21 cellular contexts compared by ENCODE assay signal in the genomic region with DNA sequence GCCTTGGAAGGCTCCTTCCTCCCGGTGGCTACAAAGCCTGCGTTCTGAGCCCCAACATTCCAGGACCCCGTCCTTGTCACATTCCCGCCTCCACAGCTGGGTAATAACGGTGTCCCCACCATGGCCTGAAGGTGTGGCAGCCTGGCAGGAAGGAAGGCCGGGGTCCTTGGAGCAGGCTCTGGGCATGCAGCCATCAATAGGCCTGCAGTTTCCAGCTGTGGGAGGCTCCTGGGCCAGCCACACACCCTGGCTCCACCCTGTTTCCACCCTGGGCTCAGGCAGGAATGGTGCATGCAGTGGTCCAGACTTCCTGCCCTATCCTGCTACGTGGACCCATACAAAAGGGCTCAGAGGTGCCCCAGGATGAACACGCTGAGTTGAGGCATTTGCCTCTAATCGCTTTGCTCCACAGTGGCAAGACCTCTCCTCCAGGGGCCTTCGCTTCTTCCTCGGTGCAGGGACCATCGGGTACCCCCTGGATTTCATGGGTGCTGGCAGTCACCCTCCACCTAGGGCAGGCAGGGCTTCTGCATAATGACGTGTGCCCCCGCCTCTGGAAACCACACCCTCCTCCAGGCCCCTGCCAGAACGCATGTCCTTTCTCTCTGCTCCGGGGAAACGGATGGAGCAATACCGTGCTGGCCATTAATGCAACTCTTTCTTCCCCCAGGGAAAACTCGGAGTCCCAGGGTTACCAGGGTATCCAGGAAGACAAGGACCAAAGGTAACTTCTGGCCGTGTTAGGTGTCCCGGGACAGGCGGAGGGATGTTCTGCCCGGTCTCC.
DNase-seq lines count a peak whose midpoint lies in the region; ATAC-seq, FAIRE-seq and TF ChIP-seq lines count a peak whose summit lies in the region.
"Had no signal": no experiment of that assay in that cellular context is flagged by ENCODE, and none has a peak within 500 bp of the region (broad histone marks: within the 10 kb centered on the region; RNA-seq: fewer than 3 reads in every experiment).

No MANE protein-coding gene starts in this region.

- peaks cover 40% of the 10 kb centered on the region for H3K27me3 Mint-ChIP-seq in HFFc6 (ENCODE audit: insufficient read depth)

- no peak overlapping the region for H3K4me3 Mint-ChIP-seq in HFFc6
- H3K4me3 Mint-ChIP-seq: endodermal cell; GM23338; stimulated activated naive B cell treated with anti-CD40 and anti-IgM and Interleukin-4, amounts not matched to agents 10 μg/mL and 1 μg/mL and 100 μg/mL, for 72 hours; T-helper 1 cell treated with Interleukin-12 subunit alpha and Interleukin-12 subunit beta and Interleukin-4 antibody, amounts not matched to agents 30 μg/mL and 1 μg/mL, for 36 hours had no signal

- TF ChIP-seq POLR2A in spleen (IDR thresholded peaks at IDR 0.05): no peak

- no peaks in the 10 kb centered on the region for H3K4me1 ChIP-seq in right cardiac atrium (ENCODE audit: control insufficient read depth, insufficient read depth, low read length)
- peaks cover 0 to 36% (median 18%) of the 10 kb centered on the region in 6 donors for H3K4me1 ChIP-seq in spleen

- no peaks in the 10 kb centered on the region for H3K27me3 ChIP-seq in right cardiac atrium (ENCODE audit: control insufficient read depth, insufficient read depth)
- peaks cover 0 to 39% (median 0%) of the 10 kb centered on the region in 7 donors for H3K27me3 ChIP-seq in spleen (replicated peaks in 1 of 7)
- H3K27me3 ChIP-seq: tibial nerve had no signal

- peaks cover 20% of the 10 kb centered on the region for H3K36me3 Mint-ChIP-seq in HFFc6 (ENCODE audit: low read depth)
- H3K36me3 Mint-ChIP-seq: stimulated activated naive B cell treated with anti-CD40 and anti-IgM and Interleukin-4, amounts not matched to agents 10 μg/mL and 1 μg/mL and 100 μg/mL, for 72 hours had no signal

- peaks cover 0 to 3% (median 0%) of the 10 kb centered on the region in 6 donors for H3K36me3 ChIP-seq in spleen
- H3K36me3 ChIP-seq: WERI-Rb-1 had no signal

- no peak for DNase-seq in HFFc6
- peak; percentile 12 for DNase-seq in dermis blood vessel endothelial cell
- DNase-seq in right cardiac atrium: peak; percentile 75 to 89 (median 85)
- DNase-seq in spleen: peak; percentile 83
- no peak for DNase-seq in substantia nigra (lab: John Stamatoyannopoulos, UW)
- DNase-seq in D721Med (ENCODE audit: insufficient read length, low spot score): no peak
- no peak for DNase-seq in NCI-H526 treated with DMSO at 0.1 percent for 48 hours (lab: John Stamatoyannopoulos, UW)
- DNase-seq: activated CD8-positive, alpha-beta memory T cell treated with anti-CD3 and anti-CD28 coated beads, Interleukin-2, amount 50 U/mL, for 48 hours; amniotic stem cell; DND-41; endodermal cell; foreskin melanocyte; NCI-H1417; NCI-H524 treated with DMSO at 0.1 percent for 48 hours; SIG-M5; stimulated activated naive B cell treated with anti-CD40 and anti-IgM and Interleukin-4, amounts not matched to agents 10 μg/mL and 1 μg/mL and 100 μg/mL, for 72 hours; WERI-Rb-1 had no signal

- H3K9me3 ChIP-seq in right cardiac atrium (ENCODE audit: control insufficient read depth, low read length) (no peaks in the 10 kb centered on the region), spleen (no peaks in the 10 kb centered on the region)
- H3K9me3 ChIP-seq: tibial nerve had no signal

- no peak overlapping the region for H3K4me3 ChIP-seq in right cardiac atrium (ENCODE audit: low read length)
- no peak overlapping the region for H3K4me3 ChIP-seq in spleen
- H3K4me3 ChIP-seq: GM23338, tibial nerve had no signal

- no peak for FAIRE-seq in D721Med (lab: Jason Lieb, UNC)

- intact Hi-C loops in right cardiac atrium (cut with DNase I): loop anchor here in 1 of 4 donors (10.0 kb wide), 1 partner anchor 199 kb away; no protein-coding TSS in a partner anchor
- intact Hi-C loops in spleen (cut with DNase I; ENCODE audit: low total_unique reads): no loop called here

- H3K27ac ChIP-seq in right cardiac atrium (ENCODE audit: low read length) (no peak overlapping the region), spleen (peak overlapping the region in 7 of 8 donors; percentile 32 to 82 (median 75)), substantia nigra (ENCODE audit: low read depth, low read length, poor library complexity, severe bottlenecking) (no peak overlapping the region)
- H3K27ac ChIP-seq: WERI-Rb-1 had no signal

- no peaks in the 10 kb centered on the region for H3K4me1 Mint-ChIP-seq in HFFc6 (ENCODE audit: low read depth)
- H3K4me1 Mint-ChIP-seq: endodermal cell had no signal

- TF ChIP-seq CTCF in HFFc6 (IDR thresholded peaks at IDR 0.05) (no peak), spleen (IDR thresholded peaks at IDR 0.05 in 8 of 11, conservative IDR thresholded peaks at IDR 0.05 in 3 of 11) (no peak), D721Med (IDR thresholded peaks at IDR 0.05; ENCODE audit: insufficient read depth, missing control alignments) (no peak)

- 0 out of 2 replicates have a peak overlapping the region, but pooled peaks have one; percentile 13 for H3K27ac Mint-ChIP-seq in HFFc6
- H3K27ac Mint-ChIP-seq: endodermal cell; GM23338; stimulated activated naive B cell treated with anti-CD40 and anti-IgM and Interleukin-4, amounts not matched to agents 10 μg/mL and 1 μg/mL and 100 μg/mL, for 72 hours; T-helper 1 cell treated with Interleukin-12 subunit alpha and Interleukin-12 subunit beta and Interleukin-4 antibody, amounts not matched to agents 30 μg/mL and 1 μg/mL, for 36 hours had no signal

- peak; percentile 81 to 90 for ATAC-seq in right cardiac atrium
- no peak for ATAC-seq in GM19023 (IDR thresholded peaks at IDR 0.05; ENCODE audit: unreplicated experiment)
- ATAC-seq: stimulated activated naive B cell treated with anti-CD40 and anti-IgM and Interleukin-4, amounts not matched to agents 10 μg/mL and 1 μg/mL and 100 μg/mL, for 72 hours had no signal

- H3K9me3 Mint-ChIP-seq in HFFc6: no peaks in the 10 kb centered on the region
- H3K9me3 Mint-ChIP-seq: endodermal cell; GM23338; T-helper 1 cell treated with Interleukin-12 subunit alpha and Interleukin-12 subunit beta and Interleukin-4 antibody, amounts not matched to agents 30 μg/mL and 1 μg/mL, for 36 hours had no signal

- WGBS in right cardiac atrium: 60% methylated on average over 23 of the region's 23 CpGs
- WGBS in spleen, 5 donors: 68 to 78% (median 71%) methylated on average over 20 to 23 of the region's 23 CpGs

Comparison
In these comparisons a context has a peak if more than half of its experiments do, and no peak if none do; other contexts are left out.
1. DNase-seq: peak in dermis blood vessel endothelial cell (single experiment), right cardiac atrium (3 of 3) and spleen (single experiment); none in HFFc6 (single experiment), substantia nigra (0 of 49), D721Med (single experiment) and NCI-H526 treated with DMSO at 0.1 percent for 48 hours (single experiment).
2. H3K27ac ChIP-seq: peak in spleen (7 of 8); none in right cardiac atrium (single experiment) and substantia nigra (single experiment).